Comparison of ENCODE assay signal across 26 cellular contexts in the genomic region with DNA sequence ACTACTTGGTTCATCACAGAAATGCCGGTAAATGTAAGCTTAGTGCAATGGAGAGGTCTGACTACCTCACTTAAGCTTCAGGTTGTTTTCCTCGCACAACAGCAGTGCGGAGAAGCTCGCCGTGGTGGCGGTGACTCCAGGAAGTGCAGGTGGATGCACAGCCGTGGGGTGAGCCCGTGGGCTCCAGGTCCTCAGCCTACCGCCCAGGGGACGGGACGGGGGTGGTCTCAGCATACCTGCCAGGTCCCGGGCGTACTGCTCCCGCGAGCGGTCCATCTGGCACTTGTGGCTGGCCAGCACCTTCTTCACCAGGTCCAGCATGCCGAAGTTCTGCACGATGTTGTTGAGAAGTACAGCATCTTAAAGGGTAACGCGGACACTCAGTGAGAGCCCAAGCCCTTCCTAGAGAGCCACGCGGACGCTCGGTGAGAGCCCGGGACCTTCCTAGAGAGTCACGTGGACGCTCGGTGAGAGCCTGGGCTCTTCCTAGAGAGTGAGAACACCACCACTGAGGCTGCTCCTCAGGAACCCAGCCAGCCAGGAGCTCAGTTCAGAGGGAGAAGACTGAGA. TPM values are rescaled to one million over a fixed set of nuclear protein-coding genes. Genes with fewer than 3 reads are reported as not detected.
DNase-seq lines count a peak whose midpoint lies in the region; ATAC-seq, FAIRE-seq and TF ChIP-seq lines count a peak whose summit lies in the region.
"Had no signal": no experiment of that assay in that cellular context is flagged by ENCODE, and none has a peak within 500 bp of the region (broad histone marks: within the 10 kb centered on the region; RNA-seq: fewer than 3 reads in every experiment).

No MANE protein-coding gene starts in this region.

- H3K4me1 ChIP-seq in NT2/D1 (ENCODE audit: insufficient read depth, insufficient read length) (peaks cover 18% of the 10 kb centered on the region), HepG2 (ENCODE audit: insufficient read depth, low read length) (peaks cover 12% of the 10 kb centered on the region; the same call in 1 of the 2 replicates), Peyer's patch (no peaks in the 10 kb centered on the region)
- H3K4me1 ChIP-seq: BE2C had no signal

- in situ Hi-C loops in HepG2 (cut with HindIII; ENCODE audit: extremely low pct_ligation_motif_present, low pct_unique_long_range_greater_than_20kb), result no loop called here

- peak overlapping the region; percentile 3 for H3K9ac ChIP-seq in NT2/D1 (ENCODE audit: insufficient read length, low read depth)
- no peak overlapping the region for H3K9ac ChIP-seq in HepG2 (ENCODE audit: insufficient read depth, low read depth, low read length)
- H3K9ac ChIP-seq: GM23248 had no signal

- H3K36me3 ChIP-seq in NT2/D1 (ENCODE audit: insufficient read depth, insufficient read length, low read length) (peaks cover 72% of the 10 kb centered on the region), HepG2 (replicated peaks in 1 of 2; ENCODE audit: control insufficient read depth in 1 of 2, insufficient read depth in 2 of 2, low read length in 2 of 2) (peaks cover 15 to 20% of the 10 kb centered on the region in 2 experiments; a peak in 4 of 5 replicates), Peyer's patch (peaks cover 0 to 71% (median 0%) of the 10 kb centered on the region in 3 donors)

- H4K20me1 ChIP-seq in HepG2 (ENCODE audit: insufficient read depth, low read length), result no peaks in the 10 kb centered on the region

- DNase-seq in NT2/D1 (ENCODE audit: low read depth, low spot score) (no peak), HepG2 (ENCODE audit: low spot score) (no peak), Peyer's patch (no peak), GOT3 (lab: John Stamatoyannopoulos, UW) (no peak)
- DNase-seq: ACHN; BE2C; CD4-positive, CD25-positive, alpha-beta regulatory T cell; CD8-positive, alpha-beta memory T cell; COR-L47; DMS 273 treated with DMSO at 0.1 percent for 48 hours; DMS53; DND-41; EL; GM23248; HFFc6; IMR-90 had no signal

- H3K27ac ChIP-seq in VCaP (peak overlapping the region; percentile 95), HepG2 (ENCODE audit: extremely low read length, insufficient read depth, low read length) (no peak overlapping the region), Peyer's patch (no peak overlapping the region)
- H3K27ac ChIP-seq: GM23248 had no signal

- ATAC-seq in HepG2 (no peak), HG03520 (IDR thresholded peaks at IDR 0.05; ENCODE audit: unreplicated experiment) (no peak), HG02623 (IDR thresholded peaks at IDR 0.05; ENCODE audit: unreplicated experiment) (no peak)
- ATAC-seq: GM12878, HCT116, K562 had no signal

- TF ChIP-seq CTCF in VCaP (conservative IDR thresholded peaks at IDR 0.05), result no peak
- TF ChIP-seq CTCF in HepG2 (CRISPR knock-in tag; IDR thresholded peaks at IDR 0.05), result no peak
- TF ChIP-seq CTCF in Peyer's patch (IDR thresholded peaks at IDR 0.05), result no peak

- 96% methylated on average over 28 of the region's 28 CpGs for WGBS in HepG2 (ENCODE audit: low lambda C conversion rate)

- H3K79me2 ChIP-seq in HepG2 (ENCODE audit: insufficient read depth, low read length), result no peaks in the 10 kb centered on the region

- no peak overlapping the region for H3K4me2 ChIP-seq in HepG2 (ENCODE audit: low read depth, low read length)

- no TSS peak for BruUV-seq in HepG2 (replicated peaks; lab: Mats Ljungman, UMichigan)

- no peak for TF ChIP-seq RAD21 in HepG2 (CRISPR knock-in tag; IDR thresholded peaks at IDR 0.05)

- TF ChIP-seq EP300 in HepG2 (IDR thresholded peaks at IDR 0.05; ENCODE audit: low read depth in 2 of 2, low read length in 2 of 2), result no peak
- no peak for TF ChIP-seq EP300 in HepG2 (CRISPR knock-in tag; IDR thresholded peaks at IDR 0.05; ENCODE audit: borderline replicate concordance)

- H3K9me3 ChIP-seq in NT2/D1 (ENCODE audit: insufficient read depth, low read length) (no peaks in the 10 kb centered on the region), HepG2 (ENCODE audit: low read length) (no peaks in the 10 kb centered on the region), Peyer's patch (no peaks in the 10 kb centered on the region)
- H3K9me3 ChIP-seq: BE2C had no signal

- H2AFZ ChIP-seq in HepG2 (ENCODE audit: low read length), result no peak overlapping the region
- H2AFZ ChIP-seq: GM23248 had no signal

- H3K27me3 ChIP-seq in NT2/D1 (ENCODE audit: insufficient read depth, insufficient read length) (no peaks in the 10 kb centered on the region), HepG2 (ENCODE audit: control insufficient read depth in 1 of 2, insufficient read depth in 2 of 2, low read length in 2 of 2) (no peaks in the 10 kb centered on the region), Peyer's patch (no peaks in the 10 kb centered on the region)
- H3K27me3 ChIP-seq: BE2C had no signal

- H3K4me3 ChIP-seq in NT2/D1 (ENCODE audit: insufficient read length, low read depth) (no peak overlapping the region), HepG2 (replicated peaks in 1 of 3; ENCODE audit: insufficient read depth in 1 of 3, low read depth in 2 of 3, low read length in 3 of 3) (no peak overlapping the region), Peyer's patch (no peak overlapping the region)
- H3K4me3 ChIP-seq: GM12878, GM23248, K562 had no signal

- TF ChIP-seq POLR2A in HepG2 (IDR thresholded peaks at IDR 0.05; ENCODE audit: insufficient read depth in 1 of 2, low read depth in 2 of 2, low read length in 2 of 2), result no peak
- TF ChIP-seq POLR2A in Peyer's patch (IDR thresholded peaks at IDR 0.05), result no peak

- FAIRE-seq in HepG2 (lab: Jason Lieb, UNC), result no peak
- FAIRE-seq: A204.1, GM12878, GM19239, H54, K562 had no signal

- CTCF ChIA-PET in HepG2 (lab: Yijun Ruan, JAX; ENCODE audit: low intra/inter-chr PET ratio, low total read pairs), result no interaction called here

- intact Hi-C loops in HepG2 (cut with micrococcal nuclease; ENCODE audit: unreplicated experiment), result no loop called here

- POLR2A ChIA-PET in HepG2 (lab: Yijun Ruan, JAX), result no interaction called here

RNA-seq across cellular contexts. Expression of a gene that starts 17.8 kb away (rescaled TPM):
- total RNA-seq in HepG2 (2016; rRNA removed; fragmentation: Illumina TruSeq; extraction: Trizol), result 8.4 and 10.1 TPM in 2 replicates
- total RNA-seq in HepG2 (2016; cell fraction: cytosol; rRNA removed; fragmentation: Illumina TruSeq; extraction: Trizol; ENCODE audit: low read depth), result 1.7 and 2.1 TPM in 2 replicates
- total RNA-seq in HepG2 (2016; cell fraction: insoluble cytoplasmic fraction; rRNA removed; fragmentation: Illumina TruSeq; extraction: Trizol), result 6.8 and 10.0 TPM in 2 replicates
- total RNA-seq in HepG2 (2016; cell fraction: membrane; rRNA removed; fragmentation: Illumina TruSeq; extraction: Trizol), result 2.8 and 4.3 TPM in 2 replicates
- total RNA-seq in HepG2 (2016; cell fraction: nucleus; rRNA removed; fragmentation: Illumina TruSeq; extraction: Trizol), result 12.8 and 18.4 TPM in 2 replicates
- 9.6 and 16.1 TPM in 2 replicates for polyA plus RNA-seq in HepG2 (2011; rRNA removed)
- 4.5 and 6.0 TPM in 2 replicates for polyA plus RNA-seq in HepG2 (2011; cell fraction: cytosol; rRNA removed)
- 39.6 and 48.2 TPM in 2 replicates for polyA plus RNA-seq in HepG2 (2011; cell fraction: nucleus; rRNA removed)
- polyA plus RNA-seq in HepG2 (2012), result 12.3 and 14.4 TPM in 2 replicates
- 0.26 and 0.46 TPM in 2 replicates for polyA plus RNA-seq in HepG2 (2016; cell fraction: cytosol; fragmentation: Illumina TruSeq; extraction: Trizol; ENCODE audit: low read depth)
- polyA plus RNA-seq in HepG2 (2016; cell fraction: insoluble cytoplasmic fraction; fragmentation: Illumina TruSeq; extraction: Trizol; ENCODE audit: low read depth), result 5.2 and 6.9 TPM in 2 replicates
- polyA plus RNA-seq in HepG2 (2016; cell fraction: membrane; fragmentation: Illumina TruSeq; extraction: Trizol; ENCODE audit: low read depth), result 0.43 and 0.84 TPM in 2 replicates
- polyA plus RNA-seq in HepG2 (2016; cell fraction: nucleus; fragmentation: Illumina TruSeq; extraction: Trizol; ENCODE audit: insufficient read depth, low read depth), result 17.4 and 18.8 TPM in 2 replicates
- 33.2 and 74.9 TPM in 2 replicates for polyA minus RNA-seq in HepG2 (2011; rRNA and poly(A)+ RNA removed; ENCODE audit: low replicate concordance)
- 41.7 and 42.0 TPM in 2 replicates for polyA minus RNA-seq in HepG2 (2011; cell fraction: cytosol; rRNA and poly(A)+ RNA removed)
- 35.3 and 47.0 TPM in 2 replicates for polyA minus RNA-seq in HepG2 (2011; cell fraction: nucleus; rRNA and poly(A)+ RNA removed)
- 10 to 100 TPM; 32.2 to 42.0 (median 38.4) TPM for total RNA-seq in Peyer's patch

RNA-seq across cellular contexts. Expression of a gene that starts 35.0 kb away (rescaled TPM):
- total RNA-seq in HepG2 (2016; rRNA removed; fragmentation: Illumina TruSeq; extraction: Trizol) (11.6 and 12.4 TPM in 2 replicates), Peyer's patch (10 to 100 TPM; 13.8 to 24.5 (median 17.1) TPM)
- 2.2 and 2.3 TPM in 2 replicates for total RNA-seq in HepG2 (2016; cell fraction: cytosol; rRNA removed; fragmentation: Illumina TruSeq; extraction: Trizol; ENCODE audit: low read depth)
- total RNA-seq in HepG2 (2016; cell fraction: insoluble cytoplasmic fraction; rRNA removed; fragmentation: Illumina TruSeq; extraction: Trizol), result 9.6 and 12.4 TPM in 2 replicates
- 6.9 and 7.8 TPM in 2 replicates for total RNA-seq in HepG2 (2016; cell fraction: membrane; rRNA removed; fragmentation: Illumina TruSeq; extraction: Trizol)
- total RNA-seq in HepG2 (2016; cell fraction: nucleus; rRNA removed; fragmentation: Illumina TruSeq; extraction: Trizol), result 7.8 and 10.3 TPM in 2 replicates
- polyA plus RNA-seq in HepG2 (2011; rRNA removed), result 10.6 and 11.5 TPM in 2 replicates
- polyA plus RNA-seq in HepG2 (2011; cell fraction: cytosol; rRNA removed), result 8.5 and 9.9 TPM in 2 replicates
- 20.2 and 24.4 TPM in 2 replicates for polyA plus RNA-seq in HepG2 (2011; cell fraction: nucleus; rRNA removed)
- polyA plus RNA-seq in HepG2 (2012), result 6.9 and 8.7 TPM in 2 replicates
- polyA plus RNA-seq in HepG2 (2016; cell fraction: cytosol; fragmentation: Illumina TruSeq; extraction: Trizol; ENCODE audit: low read depth), result 1.5 TPM in 2 replicates
- 9.6 and 12.8 TPM in 2 replicates for polyA plus RNA-seq in HepG2 (2016; cell fraction: insoluble cytoplasmic fraction; fragmentation: Illumina TruSeq; extraction: Trizol; ENCODE audit: low read depth)
- 3.9 and 4.4 TPM in 2 replicates for polyA plus RNA-seq in HepG2 (2016; cell fraction: membrane; fragmentation: Illumina TruSeq; extraction: Trizol; ENCODE audit: low read depth)
- 17.0 TPM in 2 replicates for polyA plus RNA-seq in HepG2 (2016; cell fraction: nucleus; fragmentation: Illumina TruSeq; extraction: Trizol; ENCODE audit: insufficient read depth, low read depth)
- polyA minus RNA-seq in HepG2 (2011; rRNA and poly(A)+ RNA removed; ENCODE audit: low replicate concordance), result 9.4 and 15.1 TPM in 2 replicates
- 6.5 and 6.7 TPM in 2 replicates for polyA minus RNA-seq in HepG2 (2011; cell fraction: cytosol; rRNA and poly(A)+ RNA removed)
- polyA minus RNA-seq in HepG2 (2011; cell fraction: nucleus; rRNA and poly(A)+ RNA removed), result 5.6 and 6.2 TPM in 2 replicates

RNA-seq across cellular contexts. Expression of a gene that starts 37.9 kb away (rescaled TPM):
- total RNA-seq in HepG2 (2016; rRNA removed; fragmentation: Illumina TruSeq; extraction: Trizol) (not detected in 2 replicates), Peyer's patch (under 1 TPM in 1 of 4 donors, not detected in 3; 0.67 TPM)
- total RNA-seq in HepG2 (2016; cell fraction: cytosol; rRNA removed; fragmentation: Illumina TruSeq; extraction: Trizol; ENCODE audit: low read depth), result not detected in 2 replicates
- not detected in 2 replicates for total RNA-seq in HepG2 (2016; cell fraction: insoluble cytoplasmic fraction; rRNA removed; fragmentation: Illumina TruSeq; extraction: Trizol)
- total RNA-seq in HepG2 (2016; cell fraction: membrane; rRNA removed; fragmentation: Illumina TruSeq; extraction: Trizol), result not detected in 2 replicates
- not detected in 2 replicates for total RNA-seq in HepG2 (2016; cell fraction: nucleus; rRNA removed; fragmentation: Illumina TruSeq; extraction: Trizol)
- polyA plus RNA-seq in HepG2 (2011; rRNA removed), result 0.07 and 0.13 TPM in 2 replicates
- 0.19 and 0.23 TPM in 2 replicates for polyA plus RNA-seq in HepG2 (2011; cell fraction: cytosol; rRNA removed)
- 0.45 and 0.48 TPM in 2 replicates for polyA plus RNA-seq in HepG2 (2011; cell fraction: nucleus; rRNA removed)
- 0.05 TPM in 1 of 2 replicates, not detected in the other for polyA plus RNA-seq in HepG2 (2012)
- not detected in 2 replicates for polyA plus RNA-seq in HepG2 (2016; cell fraction: cytosol; fragmentation: Illumina TruSeq; extraction: Trizol; ENCODE audit: low read depth)
- not detected in 2 replicates for polyA plus RNA-seq in HepG2 (2016; cell fraction: insoluble cytoplasmic fraction; fragmentation: Illumina TruSeq; extraction: Trizol; ENCODE audit: low read depth)
- not detected in 2 replicates for polyA plus RNA-seq in HepG2 (2016; cell fraction: membrane; fragmentation: Illumina TruSeq; extraction: Trizol; ENCODE audit: low read depth)
- polyA plus RNA-seq in HepG2 (2016; cell fraction: nucleus; fragmentation: Illumina TruSeq; extraction: Trizol; ENCODE audit: insufficient read depth, low read depth), result not detected in 2 replicates
- polyA minus RNA-seq in HepG2 (2011; rRNA and poly(A)+ RNA removed; ENCODE audit: low replicate concordance), result 0.10 and 0.84 TPM in 2 replicates
- polyA minus RNA-seq in HepG2 (2011; cell fraction: cytosol; rRNA and poly(A)+ RNA removed), result not detected in 2 replicates
- not detected in 2 replicates for polyA minus RNA-seq in HepG2 (2011; cell fraction: nucleus; rRNA and poly(A)+ RNA removed)
- total RNA-seq: HFFc6 had no signal
- polyA plus RNA-seq: CD8-positive, alpha-beta memory T cell had no signal

RNA-seq across cellular contexts. Expression of a gene that starts 44.3 kb away (rescaled TPM):
- not detected in 2 replicates for total RNA-seq in HepG2 (2016; rRNA removed; fragmentation: Illumina TruSeq; extraction: Trizol)
- total RNA-seq in HepG2 (2016; cell fraction: cytosol; rRNA removed; fragmentation: Illumina TruSeq; extraction: Trizol; ENCODE audit: low read depth), result not detected in 2 replicates
- total RNA-seq in HepG2 (2016; cell fraction: insoluble cytoplasmic fraction; rRNA removed; fragmentation: Illumina TruSeq; extraction: Trizol), result not detected in 2 replicates
- not detected in 2 replicates for total RNA-seq in HepG2 (2016; cell fraction: membrane; rRNA removed; fragmentation: Illumina TruSeq; extraction: Trizol)
- total RNA-seq in HepG2 (2016; cell fraction: nucleus; rRNA removed; fragmentation: Illumina TruSeq; extraction: Trizol), result not detected in 2 replicates
- 0.09 TPM in 1 of 2 replicates, not detected in the other for polyA plus RNA-seq in HepG2 (2011; rRNA removed)
- not detected in 2 replicates for polyA plus RNA-seq in HepG2 (2011; cell fraction: cytosol; rRNA removed)
- 0.10 and 0.37 TPM in 2 replicates for polyA plus RNA-seq in HepG2 (2011; cell fraction: nucleus; rRNA removed)
- polyA plus RNA-seq in HepG2 (2012), result 0.17 TPM in 1 of 2 replicates, not detected in the other
- not detected in 2 replicates for polyA plus RNA-seq in HepG2 (2016; cell fraction: cytosol; fragmentation: Illumina TruSeq; extraction: Trizol; ENCODE audit: low read depth)
- not detected in 2 replicates for polyA plus RNA-seq in HepG2 (2016; cell fraction: insoluble cytoplasmic fraction; fragmentation: Illumina TruSeq; extraction: Trizol; ENCODE audit: low read depth)
- not detected in 2 replicates for polyA plus RNA-seq in HepG2 (2016; cell fraction: membrane; fragmentation: Illumina TruSeq; extraction: Trizol; ENCODE audit: low read depth)
- polyA plus RNA-seq in HepG2 (2016; cell fraction: nucleus; fragmentation: Illumina TruSeq; extraction: Trizol; ENCODE audit: insufficient read depth, low read depth), result not detected in 2 replicates
- polyA minus RNA-seq in HepG2 (2011; rRNA and poly(A)+ RNA removed; ENCODE audit: low replicate concordance), result 0.28 TPM in 1 of 2 replicates, not detected in the other
- polyA minus RNA-seq in HepG2 (2011; cell fraction: cytosol; rRNA and poly(A)+ RNA removed), result not detected in 2 replicates
- polyA minus RNA-seq in HepG2 (2011; cell fraction: nucleus; rRNA and poly(A)+ RNA removed), result not detected in 2 replicates
- total RNA-seq in Peyer's patch, result not detected
- total RNA-seq: CD4-positive, CD25-positive, alpha-beta regulatory T cell; CD8-positive, alpha-beta memory T cell; G401; GM12878; GM23248; HFFc6; IMR-90; K562 had no signal
- polyA plus RNA-seq: CD4-positive, CD25-positive, alpha-beta regulatory T cell; CD8-positive, alpha-beta memory T cell; GM12878; GM23248; IMR-90 had no signal

RNA-seq across cellular contexts. Expression of a gene that starts 54.7 kb away (rescaled TPM):
- total RNA-seq in HepG2 (2016; rRNA removed; fragmentation: Illumina TruSeq; extraction: Trizol) (not detected in 2 replicates), Peyer's patch (100 to 1,000 TPM in 1 of 4 donors, 10 to 100 TPM in 2, 1 to 10 TPM in 1; 8.3 to 109 (median 84.5) TPM)
- total RNA-seq in HepG2 (2016; cell fraction: cytosol; rRNA removed; fragmentation: Illumina TruSeq; extraction: Trizol; ENCODE audit: low read depth), result not detected in 2 replicates
- total RNA-seq in HepG2 (2016; cell fraction: insoluble cytoplasmic fraction; rRNA removed; fragmentation: Illumina TruSeq; extraction: Trizol), result not detected in 2 replicates
- total RNA-seq in HepG2 (2016; cell fraction: membrane; rRNA removed; fragmentation: Illumina TruSeq; extraction: Trizol), result not detected in 2 replicates
- not detected in 2 replicates for total RNA-seq in HepG2 (2016; cell fraction: nucleus; rRNA removed; fragmentation: Illumina TruSeq; extraction: Trizol)
- polyA plus RNA-seq in HepG2 (2011; rRNA removed), result 0.07 and 0.08 TPM in 2 replicates
- polyA plus RNA-seq in HepG2 (2011; cell fraction: cytosol; rRNA removed), result 0.05 and 0.08 TPM in 2 replicates
- polyA plus RNA-seq in HepG2 (2011; cell fraction: nucleus; rRNA removed), result 0.27 and 0.42 TPM in 2 replicates
- 0.09 and 0.11 TPM in 2 replicates for polyA plus RNA-seq in HepG2 (2012)
- not detected in 2 replicates for polyA plus RNA-seq in HepG2 (2016; cell fraction: cytosol; fragmentation: Illumina TruSeq; extraction: Trizol; ENCODE audit: low read depth)
- polyA plus RNA-seq in HepG2 (2016; cell fraction: insoluble cytoplasmic fraction; fragmentation: Illumina TruSeq; extraction: Trizol; ENCODE audit: low read depth), result not detected in 2 replicates
- polyA plus RNA-seq in HepG2 (2016; cell fraction: membrane; fragmentation: Illumina TruSeq; extraction: Trizol; ENCODE audit: low read depth), result not detected in 2 replicates
- not detected in 2 replicates for polyA plus RNA-seq in HepG2 (2016; cell fraction: nucleus; fragmentation: Illumina TruSeq; extraction: Trizol; ENCODE audit: insufficient read depth, low read depth)
- polyA minus RNA-seq in HepG2 (2011; rRNA and poly(A)+ RNA removed; ENCODE audit: low replicate concordance), result 0.18 and 9.4 TPM in 2 replicates
- not detected in 2 replicates for polyA minus RNA-seq in HepG2 (2011; cell fraction: cytosol; rRNA and poly(A)+ RNA removed)
- polyA minus RNA-seq in HepG2 (2011; cell fraction: nucleus; rRNA and poly(A)+ RNA removed), result 0.12 and 0.13 TPM in 2 replicates
- total RNA-seq: GM23248, IMR-90, K562 had no signal
- polyA plus RNA-seq: GM23248, IMR-90 had no signal
